ENCODE assay signal across 12 cellular contexts in genomic region chr22:35995345-35995744, GRCh38. TPM values are rescaled to one million over a fixed set of nuclear protein-coding genes. Genes with fewer than 3 reads are reported as not detected.
DNase-seq lines count a peak whose midpoint lies in the region; ATAC-seq, FAIRE-seq and TF ChIP-seq lines count a peak whose summit lies in the region.
"Had no signal": no experiment of that assay in that cellular context is flagged by ENCODE, and none has a peak within 500 bp of the region (broad histone marks: within the 10 kb centered on the region; RNA-seq: fewer than 3 reads in every experiment).

No MANE protein-coding gene starts in this region.

- WGBS in GM23248 (ENCODE audit: low coverage in 1 of 2, low lambda C conversion rate in 2 of 2, missing lambda C conversion rate in 2 of 2), 2 experiments = 13% methylated on average over 7 of the region's 7 CpGs
- 60 to 82% (median 81%) methylated on average over 7 of the region's 7 CpGs for WGBS in small intestine, 3 donors

- H3K4me1 Mint-ChIP-seq in T-cell = no peaks in the 10 kb centered on the region
- H3K4me1 Mint-ChIP-seq: natural killer cell had no signal

- ATAC-seq in left lung = peak; percentile 45
- ATAC-seq in T-cell (replicated peaks in 1 of 4) = no peak
- ATAC-seq: natural killer cell had no signal

- in situ Hi-C loops in GM23248 (cut with MboI) = no loop called here

- peak overlapping the region; percentile 86 for H3K4me2 ChIP-seq in GM23248 (ENCODE audit: unreplicated experiment)

- no peaks in the 10 kb centered on the region for H3K27me3 ChIP-seq in GM23248 (replicated peaks; ENCODE audit: insufficient read depth)
- H3K27me3 ChIP-seq in breast epithelium = no peaks in the 10 kb centered on the region
- H3K27me3 ChIP-seq in left lung = no peaks in the 10 kb centered on the region
- no peaks in the 10 kb centered on the region for H3K27me3 ChIP-seq in small intestine (ENCODE audit: control insufficient read depth in 2 of 2, insufficient read depth in 2 of 2, low read length in 2 of 2)

- H3K36me3 Mint-ChIP-seq in T-cell = no peaks in the 10 kb centered on the region
- H3K36me3 Mint-ChIP-seq: CD14-positive monocyte, natural killer cell had no signal

- H3K4me1 ChIP-seq in GM23248 (ENCODE audit: insufficient read depth) (peaks cover 23% of the 10 kb centered on the region), breast epithelium (peaks cover 0 to 6% of the 10 kb centered on the region in 2 donors), left lung (peaks cover 9 to 13% of the 10 kb centered on the region in 2 donors), small intestine (ENCODE audit: control insufficient read depth in 2 of 2, insufficient read depth in 1 of 2, low read depth in 1 of 2, low read length in 1 of 2) (peaks cover 0 to 10% of the 10 kb centered on the region in 2 donors)

- H3K27ac Mint-ChIP-seq in T-cell = no peak overlapping the region
- H3K27ac Mint-ChIP-seq: natural killer cell had no signal

- H3K9me3 ChIP-seq in GM23248 (ENCODE audit: low read depth) (no peaks in the 10 kb centered on the region), breast epithelium (no peaks in the 10 kb centered on the region), left lung (no peaks in the 10 kb centered on the region), small intestine (ENCODE audit: control insufficient read depth, low read depth) (no peaks in the 10 kb centered on the region)

- no peak for FAIRE-seq in small intestine (lab: Jason Lieb, UNC)

- no peaks in the 10 kb centered on the region for H4K20me1 ChIP-seq in GM23248 (ENCODE audit: insufficient read depth)

- CTCF ChIA-PET in T-cell (lab: Charles Lee) = no interaction called here

- DNase-seq in GM23248 (peak; percentile 60), breast epithelium (ENCODE audit: low spot score in 2 of 2) (no peak), left lung (no peak), small intestine (no peak), T-cell (no peak), AML-193 (lab: John Stamatoyannopoulos, UW) (no peak), T-helper 2 cell (no peak), SIG-M5 (lab: John Stamatoyannopoulos, UW) (no peak)
- DNase-seq: activated T-cell treated with anti-CD3 and anti-CD28 coated beads, Interleukin-2, amount 50 U/mL, for 48 hours; caudate nucleus; natural killer cell had no signal

- peaks cover 53% of the 10 kb centered on the region for H3F3A ChIP-seq in GM23248 (ENCODE audit: insufficient read depth)

- H3K36me3 ChIP-seq in GM23248 (ENCODE audit: low read depth) (no peaks in the 10 kb centered on the region), breast epithelium (no peaks in the 10 kb centered on the region), left lung (no peaks in the 10 kb centered on the region), small intestine (ENCODE audit: control insufficient read depth in 2 of 2, insufficient read depth in 2 of 2, low read length in 2 of 2) (no peaks in the 10 kb centered on the region)

- H3K9me3 Mint-ChIP-seq in T-cell = no peaks in the 10 kb centered on the region
- H3K9me3 Mint-ChIP-seq: CD14-positive monocyte, natural killer cell had no signal

- H3K79me2 ChIP-seq in GM23248 (ENCODE audit: insufficient read depth) = peaks cover 79% of the 10 kb centered on the region

- intact Hi-C loops in breast epithelium (cut with DNase I; ENCODE audit: low total_unique reads) (no loop called here), left lung (cut with DNase I) (no loop called here)

- H3K4me3 ChIP-seq in GM23248 = peak overlapping the region; percentile 48
- H3K4me3 ChIP-seq in breast epithelium = no peak overlapping the region
- no peak overlapping the region for H3K4me3 ChIP-seq in left lung
- H3K4me3 ChIP-seq in small intestine (ENCODE audit: low read depth in 1 of 2, low read length in 2 of 2) = no peak overlapping the region

- TF ChIP-seq CTCF in breast epithelium (IDR thresholded peaks at IDR 0.05) = no peak
- TF ChIP-seq CTCF in left lung (IDR thresholded peaks at IDR 0.05) = no peak

- peak overlapping the region; percentile 47 for H3K9ac ChIP-seq in GM23248

- peaks cover 9 to 10% of the 10 kb centered on the region in 2 donors for H3K27me3 Mint-ChIP-seq in T-cell

- H2AFZ ChIP-seq in GM23248 = peak overlapping the region; percentile 39

- H3K27ac ChIP-seq in GM23248 (peak overlapping the region; percentile 80), breast epithelium (peak overlapping the region; percentile 65 to 80), left lung (peak overlapping the region; percentile 53 to 81), small intestine (ENCODE audit: low read depth in 1 of 2, low read length in 1 of 2) (peak overlapping the region; percentile 24 to 78)

- POLR2A ChIA-PET in T-cell (lab: Charles Lee) = no interaction called here

- no peaks in the 10 kb centered on the region for H3K9me2 ChIP-seq in GM23248 (ENCODE audit: insufficient read depth)

- no peak for TF ChIP-seq POLR2A in breast epithelium (IDR thresholded peaks at IDR 0.05)

- no peak overlapping the region for H3K4me3 Mint-ChIP-seq in T-cell
- H3K4me3 Mint-ChIP-seq: CD14-positive monocyte, natural killer cell had no signal

RNA-seq across cellular contexts. Expression of gene RBFOX2, which starts 33.3 kb away (rescaled TPM):
- total RNA-seq in GM23248 (2014; rRNA removed; shearing (Covaris generic)) = 136 and 139 TPM in 2 replicates
- polyA plus RNA-seq in GM23248 (2016; fragmentation: Nextera tagmentation; extraction: Ambion mirVana) (127 and 135 TPM in 2 replicates), small intestine (10 to 100 TPM; 12.3 to 34.7 (median 13.0) TPM)
- total RNA-seq in breast epithelium (10 to 100 TPM; 63.4 to 97.3 (median 85.5) TPM), left lung (10 to 100 TPM; 63.1 to 91.3 TPM), T-cell (1 to 10 TPM in 3 of 5 donors, under 1 TPM in 2; 0.73 to 1.5 (median 1.4) TPM)
- polyA plus RNA-seq: CD14-positive monocyte had no signal

Comparison
In these comparisons a context has a peak if more than half of its experiments do, and no peak if none do; other contexts are left out.
1. RNA of gene RBFOX2, which starts 33.3 kb away (total RNA-seq): 136 to 139 TPM in GM23248, 63.1 to 91.3 TPM in left lung and 63.4 to 97.3 TPM in breast epithelium; 0.73 to 1.5 TPM in T-cell; every median in the first group is over 10 times any median in the second.
2. Peak in every context shown above with its lines, with median percentiles within 50 percentile points of each other: H3K27ac ChIP-seq.